ENCODE assay signal across 1 cellular context in genomic region chr15:76059320-76060097, GRCh38.
TF ChIP-seq lines count a peak whose summit lies in the region.

A gene with protein sequence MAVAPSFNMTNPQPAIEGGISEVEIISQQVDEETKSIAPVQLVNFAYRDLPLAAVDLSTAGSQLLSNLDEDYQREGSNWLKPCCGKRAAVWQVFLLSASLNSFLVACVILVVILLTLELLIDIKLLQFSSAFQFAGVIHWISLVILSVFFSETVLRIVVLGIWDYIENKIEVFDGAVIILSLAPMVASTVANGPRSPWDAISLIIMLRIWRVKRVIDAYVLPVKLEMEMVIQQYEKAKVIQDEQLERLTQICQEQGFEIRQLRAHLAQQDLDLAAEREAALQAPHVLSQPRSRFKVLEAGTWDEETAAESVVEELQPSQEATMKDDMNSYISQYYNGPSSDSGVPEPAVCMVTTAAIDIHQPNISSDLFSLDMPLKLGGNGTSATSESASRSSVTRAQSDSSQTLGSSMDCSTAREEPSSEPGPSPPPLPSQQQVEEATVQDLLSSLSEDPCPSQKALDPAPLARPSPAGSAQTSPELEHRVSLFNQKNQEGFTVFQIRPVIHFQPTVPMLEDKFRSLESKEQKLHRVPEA (plus strand): TSS chr15:76059985. CDS start chr15:76134264, 74,279 bp downstream.

TF ChIP-seq in GM12878, 131 proteins besides CTCF, POLR2A, EP300 and RAD21 (continued from another document):
- TF ChIP-seq SKIL (IDR thresholded peaks at IDR 0.05; ENCODE audit: low read depth, poor library complexity, severe bottlenecking), result no peak
- TF ChIP-seq IKZF1 (conservative IDR thresholded peaks at IDR 0.05), result peak; percentile 58
- TF ChIP-seq IKZF2 (IDR thresholded peaks at IDR 0.05), result 0 out of 4 replicates have a peak, but pooled peaks of 1 of the 2 experiments have one; percentile 7
- TF ChIP-seq EGR1 (IDR thresholded peaks at IDR 0.05; ENCODE audit: borderline replicate concordance in 1 of 2, low read depth in 2 of 2, low read length in 2 of 2), result 0 out of 3 replicates have a peak, but pooled peaks of 1 of the 2 experiments have one; percentile 18
- no peak for TF ChIP-seq TARDBP (IDR thresholded peaks at IDR 0.05; ENCODE audit: borderline replicate concordance)
- TF ChIP-seq, protein P1, sequence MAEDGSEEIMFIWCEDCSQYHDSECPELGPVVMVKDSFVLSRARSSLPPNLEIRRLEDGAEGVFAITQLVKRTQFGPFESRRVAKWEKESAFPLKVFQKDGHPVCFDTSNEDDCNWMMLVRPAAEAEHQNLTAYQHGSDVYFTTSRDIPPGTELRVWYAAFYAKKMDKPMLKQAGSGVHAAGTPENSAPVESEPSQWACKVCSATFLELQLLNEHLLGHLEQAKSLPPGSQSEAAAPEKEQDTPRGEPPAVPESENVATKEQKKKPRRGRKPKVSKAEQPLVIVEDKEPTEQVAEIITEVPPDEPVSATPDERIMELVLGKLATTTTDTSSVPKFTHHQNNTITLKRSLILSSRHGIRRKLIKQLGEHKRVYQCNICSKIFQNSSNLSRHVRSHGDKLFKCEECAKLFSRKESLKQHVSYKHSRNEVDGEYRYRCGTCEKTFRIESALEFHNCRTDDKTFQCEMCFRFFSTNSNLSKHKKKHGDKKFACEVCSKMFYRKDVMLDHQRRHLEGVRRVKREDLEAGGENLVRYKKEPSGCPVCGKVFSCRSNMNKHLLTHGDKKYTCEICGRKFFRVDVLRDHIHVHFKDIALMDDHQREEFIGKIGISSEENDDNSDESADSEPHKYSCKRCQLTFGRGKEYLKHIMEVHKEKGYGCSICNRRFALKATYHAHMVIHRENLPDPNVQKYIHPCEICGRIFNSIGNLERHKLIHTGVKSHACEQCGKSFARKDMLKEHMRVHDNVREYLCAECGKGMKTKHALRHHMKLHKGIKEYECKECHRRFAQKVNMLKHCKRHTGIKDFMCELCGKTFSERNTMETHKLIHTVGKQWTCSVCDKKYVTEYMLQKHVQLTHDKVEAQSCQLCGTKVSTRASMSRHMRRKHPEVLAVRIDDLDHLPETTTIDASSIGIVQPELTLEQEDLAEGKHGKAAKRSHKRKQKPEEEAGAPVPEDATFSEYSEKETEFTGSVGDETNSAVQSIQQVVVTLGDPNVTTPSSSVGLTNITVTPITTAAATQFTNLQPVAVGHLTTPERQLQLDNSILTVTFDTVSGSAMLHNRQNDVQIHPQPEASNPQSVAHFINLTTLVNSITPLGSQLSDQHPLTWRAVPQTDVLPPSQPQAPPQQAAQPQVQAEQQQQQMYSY (CRISPR knock-in tag; IDR thresholded peaks at IDR 0.05), result no peak
- peak; percentile 16; the same call in 1 of the 2 replicates for TF ChIP-seq DPF2 (IDR thresholded peaks at IDR 0.05)
- peak; percentile 46; the same call in 1 of the 2 replicates for TF ChIP-seq NR2F1 (conservative IDR thresholded peaks at IDR 0.05)
- TF ChIP-seq CEBPZ (IDR thresholded peaks at IDR 0.05; ENCODE audit: low read depth, low read length), result no peak
- TF ChIP-seq GATAD2B (conservative IDR thresholded peaks at IDR 0.05; ENCODE audit: low read depth), result peak; percentile 44; the same call in 1 of the 2 replicates
- TF ChIP-seq, protein P2, sequence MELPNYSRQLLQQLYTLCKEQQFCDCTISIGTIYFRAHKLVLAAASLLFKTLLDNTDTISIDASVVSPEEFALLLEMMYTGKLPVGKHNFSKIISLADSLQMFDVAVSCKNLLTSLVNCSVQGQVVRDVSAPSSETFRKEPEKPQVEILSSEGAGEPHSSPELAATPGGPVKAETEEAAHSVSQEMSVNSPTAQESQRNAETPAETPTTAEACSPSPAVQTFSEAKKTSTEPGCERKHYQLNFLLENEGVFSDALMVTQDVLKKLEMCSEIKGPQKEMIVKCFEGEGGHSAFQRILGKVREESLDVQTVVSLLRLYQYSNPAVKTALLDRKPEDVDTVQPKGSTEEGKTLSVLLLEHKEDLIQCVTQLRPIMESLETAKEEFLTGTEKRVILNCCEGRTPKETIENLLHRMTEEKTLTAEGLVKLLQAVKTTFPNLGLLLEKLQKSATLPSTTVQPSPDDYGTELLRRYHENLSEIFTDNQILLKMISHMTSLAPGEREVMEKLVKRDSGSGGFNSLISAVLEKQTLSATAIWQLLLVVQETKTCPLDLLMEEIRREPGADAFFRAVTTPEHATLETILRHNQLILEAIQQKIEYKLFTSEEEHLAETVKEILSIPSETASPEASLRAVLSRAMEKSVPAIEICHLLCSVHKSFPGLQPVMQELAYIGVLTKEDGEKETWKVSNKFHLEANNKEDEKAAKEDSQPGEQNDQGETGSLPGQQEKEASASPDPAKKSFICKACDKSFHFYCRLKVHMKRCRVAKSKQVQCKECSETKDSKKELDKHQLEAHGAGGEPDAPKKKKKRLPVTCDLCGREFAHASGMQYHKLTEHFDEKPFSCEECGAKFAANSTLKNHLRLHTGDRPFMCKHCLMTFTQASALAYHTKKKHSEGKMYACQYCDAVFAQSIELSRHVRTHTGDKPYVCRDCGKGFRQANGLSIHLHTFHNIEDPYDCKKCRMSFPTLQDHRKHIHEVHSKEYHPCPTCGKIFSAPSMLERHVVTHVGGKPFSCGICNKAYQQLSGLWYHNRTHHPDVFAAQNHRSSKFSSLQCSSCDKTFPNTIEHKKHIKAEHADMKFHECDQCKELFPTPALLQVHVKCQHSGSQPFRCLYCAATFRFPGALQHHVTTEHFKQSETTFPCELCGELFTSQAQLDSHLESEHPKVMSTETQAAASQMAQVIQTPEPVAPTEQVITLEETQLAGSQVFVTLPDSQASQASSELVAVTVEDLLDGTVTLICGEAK (IDR thresholded peaks at IDR 0.05; ENCODE audit: borderline replicate concordance), result no peak
- peak; percentile 14; the same call in 1 of the 2 replicates for TF ChIP-seq MXI1 (IDR thresholded peaks at IDR 0.05; ENCODE audit: low read depth, low read length)
TF ChIP-seq in GM12878: peak in this region for 8.
